In genomic region chr2:151166410-151166809, GRCh38 we compare ENCODE assay signal across 15 cellular contexts.
DNase-seq lines count a peak whose midpoint lies in the region; ATAC-seq and TF ChIP-seq lines count a peak whose summit lies in the region.
"Had no signal": no experiment of that assay in that cellular context is flagged by ENCODE, and none has a peak within 500 bp of the region (broad histone marks: within the 10 kb centered on the region; RNA-seq: fewer than 3 reads in every experiment).

No MANE protein-coding gene starts in this region.

- no peak for TF ChIP-seq CTCF in mammary epithelial cell (conservative IDR thresholded peaks at IDR 0.05 in 1 of 2, IDR thresholded peaks at IDR 0.05 in 1 of 2; ENCODE audit: extremely low read depth in 1 of 2, insufficient read depth in 1 of 2, low read depth in 1 of 2, low read length in 2 of 2)
- TF ChIP-seq CTCF in breast epithelium (IDR thresholded peaks at IDR 0.05), result no peak
- TF ChIP-seq CTCF in DND-41 (IDR thresholded peaks at IDR 0.05; ENCODE audit: borderline replicate concordance, extremely low read depth, low read length, poor library complexity, severe bottlenecking), result no peak
- no peak for TF ChIP-seq CTCF in Loucy (conservative IDR thresholded peaks at IDR 0.05; ENCODE audit: low read length)

- dilution Hi-C loops in mammary epithelial cell (cut with HindIII; ENCODE audit: low sequenced_read_pairs), result no loop called here

- DNase-seq in mammary epithelial cell (peak; percentile 1), breast epithelium (ENCODE audit: low spot score in 2 of 2) (no peak), DND-41 (peak; percentile 34), GF-D8 (lab: John Stamatoyannopoulos, UW) (no peak), DMS79 (lab: John Stamatoyannopoulos, UW) (no peak)
- DNase-seq: AML-193; Caco-2; Calu3; CD4-positive, alpha-beta T cell; CD8-positive, alpha-beta T cell had no signal

- BruUV-seq in mammary epithelial cell (replicated peaks; lab: Mats Ljungman, UMichigan), result no TSS peak

- WGBS in mammary epithelial cell (ENCODE audit: low coverage, missing lambda C conversion rate), result 64% methylated on average over 5 of the region's 5 CpGs

- intact Hi-C loops in mammary epithelial cell (cut with micrococcal nuclease), result loop anchor here (10.0 kb wide), 1 partner anchor 552 kb away; no protein-coding TSS in a partner anchor
- intact Hi-C loops in breast epithelium (cut with DNase I; ENCODE audit: low total_unique reads), result no loop called here

- H2AFZ ChIP-seq in mammary epithelial cell (ENCODE audit: low read depth, low read length) (no peak overlapping the region), DND-41 (ENCODE audit: low read depth, low read length) (no peak overlapping the region), Loucy (ENCODE audit: low read length) (0 out of 2 replicates have a peak overlapping the region, but pooled peaks have one; percentile 1)

- H3K27ac ChIP-seq in mammary epithelial cell (ENCODE audit: insufficient read depth, low read depth, low read length) (no peak overlapping the region), breast epithelium (no peak overlapping the region), DND-41 (ENCODE audit: low read length) (no peak overlapping the region)
- H3K27ac ChIP-seq: 22Rv1, A549, C4-2B had no signal

- H3K4me1 ChIP-seq in mammary epithelial cell (ENCODE audit: insufficient read depth, low read length) (no peaks in the 10 kb centered on the region), breast epithelium (no peaks in the 10 kb centered on the region), DND-41 (ENCODE audit: insufficient read depth, low read length) (no peaks in the 10 kb centered on the region), Loucy (ENCODE audit: insufficient read depth, low read length, poor library complexity, severe bottlenecking) (peaks cover 35% of the 10 kb centered on the region)
- H3K4me1 ChIP-seq: A549, Caco-2 had no signal

- CTCF ChIA-PET in mammary epithelial cell (lab: Charles Lee; ENCODE audit: low non-redundant PET), result no interaction called here

- no peaks in the 10 kb centered on the region for H4K20me1 ChIP-seq in mammary epithelial cell (ENCODE audit: insufficient read depth, low read length)
- H4K20me1 ChIP-seq in DND-41 (ENCODE audit: insufficient read depth, low read length), result no peaks in the 10 kb centered on the region
- H4K20me1 ChIP-seq in Loucy (ENCODE audit: insufficient read depth, low read length, poor library complexity, severe bottlenecking), result no peaks in the 10 kb centered on the region

- no peak for TF ChIP-seq POLR2A in breast epithelium (IDR thresholded peaks at IDR 0.05)

- no peak overlapping the region for H3K9ac ChIP-seq in mammary epithelial cell (ENCODE audit: insufficient read depth, low read length)
- H3K9ac ChIP-seq in DND-41 (ENCODE audit: low read depth, low read length), result no peak overlapping the region
- no peak overlapping the region for H3K9ac ChIP-seq in Loucy (ENCODE audit: low read depth, low read length, poor library complexity, severe bottlenecking)

- no peaks in the 10 kb centered on the region for H3K36me3 ChIP-seq in mammary epithelial cell (ENCODE audit: insufficient read depth, low read length)
- H3K36me3 ChIP-seq in breast epithelium, result no peaks in the 10 kb centered on the region
- H3K36me3 ChIP-seq in DND-41 (ENCODE audit: insufficient read depth, low read length), result no peaks in the 10 kb centered on the region
- H3K36me3 ChIP-seq in Loucy (ENCODE audit: insufficient read depth, low read length), result no peaks in the 10 kb centered on the region

- no peaks in the 10 kb centered on the region for H3K9me2 ChIP-seq in Loucy (replicated peaks; ENCODE audit: low read depth, low read length)

- H3K4me2 ChIP-seq in mammary epithelial cell (ENCODE audit: insufficient read depth, low read depth, low read length) (no peak overlapping the region), DND-41 (ENCODE audit: insufficient read depth, low read length) (no peak overlapping the region), Loucy (ENCODE audit: low read depth, low read length, poor library complexity, severe bottlenecking) (peak overlapping the region; percentile 43)
- H3K4me2 ChIP-seq: A549 had no signal

- H3F3A ChIP-seq in Loucy (ENCODE audit: low read depth), result no peaks in the 10 kb centered on the region

- H3K4me3 ChIP-seq in mammary epithelial cell (replicated peaks in 1 of 3; ENCODE audit: insufficient read depth in 1 of 3, low read depth in 2 of 3, low read length in 3 of 3), result no peak overlapping the region
- no peak overlapping the region for H3K4me3 ChIP-seq in breast epithelium
- H3K4me3 ChIP-seq in DND-41 (ENCODE audit: low read depth in 1 of 2, low read length in 2 of 2), result no peak overlapping the region
- peak overlapping the region; percentile 0 for H3K4me3 ChIP-seq in Loucy (ENCODE audit: low read length, poor library complexity, severe bottlenecking)
- H3K4me3 ChIP-seq: A549, GM12878 had no signal

- in situ Hi-C loops in mammary epithelial cell (cut with MboI; ENCODE audit: low sequenced_read_pairs in 2 of 2), result no loop called here

- H3K9me3 ChIP-seq in mammary epithelial cell (replicated peaks; ENCODE audit: insufficient read depth, low read length) (no peaks in the 10 kb centered on the region), breast epithelium (no peaks in the 10 kb centered on the region), DND-41 (ENCODE audit: insufficient read depth, low read length, severe bottlenecking) (no peaks in the 10 kb centered on the region), Loucy (ENCODE audit: insufficient read depth, low read depth, low read length) (no peaks in the 10 kb centered on the region)
- H3K9me3 ChIP-seq: A549, Caco-2 had no signal

- H3K27me3 ChIP-seq in mammary epithelial cell (ENCODE audit: insufficient read depth, low read length), result peaks cover 6% of the 10 kb centered on the region
- no peaks in the 10 kb centered on the region for H3K27me3 ChIP-seq in breast epithelium
- no peaks in the 10 kb centered on the region for H3K27me3 ChIP-seq in DND-41 (ENCODE audit: insufficient read depth, low read length, poor library complexity)
- H3K27me3 ChIP-seq in Loucy (ENCODE audit: insufficient read depth, low read length, poor library complexity, severe bottlenecking), result no peaks in the 10 kb centered on the region

- peak; percentile 64 for ATAC-seq in DND-41 (ENCODE audit: insufficient read depth, low read depth)
- ATAC-seq: A549; CD8-positive, alpha-beta T cell; GM12878 had no signal

- H3K79me2 ChIP-seq in mammary epithelial cell (ENCODE audit: insufficient read depth, low read length) (no peaks in the 10 kb centered on the region), DND-41 (ENCODE audit: insufficient read depth, low read length) (no peaks in the 10 kb centered on the region), Loucy (ENCODE audit: insufficient read depth, low read length) (no peaks in the 10 kb centered on the region)

Comparison
In these comparisons a context has a peak if more than half of its experiments do, and no peak if none do; other contexts are left out.
1. DNase-seq: peak in mammary epithelial cell (single experiment) and DND-41 (single experiment); none in breast epithelium (0 of 2), GF-D8 (single experiment) and DMS79 (single experiment).